Comparison of ENCODE assay signal across 8 cellular contexts in the genomic region with DNA sequence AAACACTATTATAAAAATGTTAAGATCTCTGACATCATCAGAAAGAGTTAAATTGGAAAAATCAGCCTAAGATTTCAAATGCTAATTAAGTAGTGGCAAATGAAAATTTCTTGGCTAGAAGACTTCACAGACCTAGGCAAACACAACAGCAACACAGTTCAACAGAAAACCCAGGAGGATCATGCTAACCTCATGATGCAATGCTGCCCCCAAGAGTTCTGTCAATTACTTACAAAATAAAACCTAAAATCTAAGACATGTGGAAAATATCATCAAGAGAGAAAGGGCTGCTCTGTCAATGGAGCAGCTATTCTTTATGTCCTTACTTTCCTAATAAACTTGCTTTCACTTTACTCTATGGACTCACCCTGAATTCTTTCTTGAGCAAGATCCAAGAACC. TPM values are rescaled to one million over a fixed set of nuclear protein-coding genes. Genes with fewer than 3 reads are reported as not detected.
DNase-seq lines count a peak whose midpoint lies in the region; ATAC-seq and TF ChIP-seq lines count a peak whose summit lies in the region.

No MANE protein-coding gene starts in this region.

- TF ChIP-seq CTCF in testis (IDR thresholded peaks at IDR 0.05): no peak

- H3K27me3 ChIP-seq in testis: no peaks in the 10 kb centered on the region

- no peak for TF ChIP-seq POLR2A in testis (IDR thresholded peaks at IDR 0.05)

- H3K9me3 ChIP-seq in testis: no peaks in the 10 kb centered on the region

- DNase-seq in NCI-H524 (lab: John Stamatoyannopoulos, UW) (peak; percentile 5 to 58), NCI-H524 treated with DMSO at 0.1 percent for 48 hours (lab: John Stamatoyannopoulos, UW) (no peak), LHCN-M2 (ENCODE audit: low read depth) (peak; percentile 52), head of caudate nucleus (peak in 23 of 42 donors; percentile 1 to 64 (median 29)), testis (peak; percentile 19)
- peak; percentile 5 for DNase-seq in activated CD4-positive, alpha-beta T cell treated with anti-CD3 and anti-CD28 coated beads for 48 hours
- no peak for DNase-seq in activated T-cell treated with anti-CD3 and anti-CD28 coated beads, Interleukin-2, amount 50 U/mL, for 1 hour

- ATAC-seq in GM18498 (IDR thresholded peaks at IDR 0.05; ENCODE audit: unreplicated experiment): no peak

- H3K4me3 ChIP-seq in testis: no peak overlapping the region

- H3K36me3 ChIP-seq in testis (ENCODE audit: low read depth, missing control alignments): no peaks in the 10 kb centered on the region

- intact Hi-C loops in head of caudate nucleus (cut with DNase I): no loop called here
- intact Hi-C loops in testis (cut with DNase I; ENCODE audit: low total_unique reads): no loop called here

- H3K27ac ChIP-seq in testis: no peak overlapping the region

- no peaks in the 10 kb centered on the region for H3K4me1 ChIP-seq in testis

RNA-seq across cellular contexts. Expression of gene S100G, which starts 21.0 kb away (rescaled TPM):
- total RNA-seq in LHCN-M2 (2014; rRNA removed) (not detected in 2 replicates), testis (not detected)
- not detected for polyA plus RNA-seq in LHCN-M2 (2012)
- polyA plus RNA-seq in testis (ENCODE audit: insufficient read depth, low read depth, low replicate concordance): not detected

RNA-seq across cellular contexts. Expression of gene CTPS2, which starts 41.5 kb away (rescaled TPM):
- total RNA-seq in LHCN-M2 (2014; rRNA removed) (9.2 and 10.8 TPM in 2 replicates), testis (1 to 10 TPM; 9.5 to 9.7 TPM)
- polyA plus RNA-seq in LHCN-M2 (2012): 4.9 TPM
- 3.2 TPM for polyA plus RNA-seq in testis (ENCODE audit: insufficient read depth, low read depth, low replicate concordance)

RNA-seq across cellular contexts. Expression of gene SYAP1, which starts 48.4 kb away (rescaled TPM):
- total RNA-seq in LHCN-M2 (2014; rRNA removed) (23.9 and 26.2 TPM in 2 replicates), testis (10 to 100 TPM; 15.6 to 17.1 TPM)
- 11.1 TPM for polyA plus RNA-seq in LHCN-M2 (2012)
- polyA plus RNA-seq in testis (ENCODE audit: insufficient read depth, low read depth, low replicate concordance): 9.0 TPM

Comparison
In these comparisons a context has a peak if more than half of its experiments do, and no peak if none do; other contexts are left out.
1. DNase-seq: peak in NCI-H524 (2 of 2), LHCN-M2 (single experiment), activated CD4-positive, alpha-beta T cell treated with anti-CD3 and anti-CD28 coated beads for 48 hours (single experiment), head of caudate nucleus (23 of 42) and testis (single experiment); none in NCI-H524 treated with DMSO at 0.1 percent for 48 hours (single experiment) and activated T-cell treated with anti-CD3 and anti-CD28 coated beads, Interleukin-2, amount 50 U/mL, for 1 hour (single experiment).